ENCODE assay signal across 18 cellular contexts in genomic region chr2:122831644-122832043, GRCh38.
A peak's percentile ranks its signal among the peaks of the same experiment; 100 is the strongest.
DNase-seq lines count a peak whose midpoint lies in the region; ATAC-seq and TF ChIP-seq lines count a peak whose summit lies in the region.
"Had no signal": no experiment of that assay in that cellular context is flagged by ENCODE, and none has a peak within 500 bp of the region (broad histone marks: within the 10 kb centered on the region; RNA-seq: fewer than 3 reads in every experiment).

No MANE protein-coding gene starts in this region.

- peak; percentile 8 to 12 for DNase-seq in NCI-H526 (lab: John Stamatoyannopoulos, UW)
- DNase-seq in NCI-H526 treated with DMSO at 0.1 percent for 48 hours (lab: John Stamatoyannopoulos, UW), result no peak
- peak; percentile 17 for DNase-seq in H4 (ENCODE audit: low spot score)
- DNase-seq in PC-3, result peak; percentile 93
- DNase-seq in mucosa of descending colon, result no peak
- DNase-seq in activated CD4-positive, alpha-beta T cell treated with anti-CD3 and anti-CD28 coated beads for 1 hour, result no peak
- DNase-seq in body of pancreas, result no peak
- no peak for DNase-seq in SIG-M5 (lab: John Stamatoyannopoulos, UW)
- DNase-seq: CD8-positive, alpha-beta T cell; HFFc6; IMR-90; Karpas-422; NCI-H1105; NK-92 treated with Interleukin-12 subunit alpha and Interleukin-12 subunit beta, amount 100 ng/mL, for 24 hours; OCI-M1; SK-N-SH; T-cell had no signal

- H3K27ac ChIP-seq in PC-3 (ENCODE audit: low read length), result peak overlapping the region; percentile 45
- H3K27ac ChIP-seq in body of pancreas, result no peak overlapping the region
- H3K27ac ChIP-seq: BLaER1 had no signal

- no peaks in the 10 kb centered on the region for H4K20me1 ChIP-seq in PC-3 (ENCODE audit: low read length)
- H4K20me1 ChIP-seq: BLaER1 had no signal

- intact Hi-C loops in PC-3 (cut with micrococcal nuclease), result loop anchor here (2.0 to 5.0 kb wide), 2 partner anchors 21 to 189 kb away; no protein-coding TSS in a partner anchor
- intact Hi-C loops in mucosa of descending colon (cut with DNase I, micrococcal nuclease), result no loop called here
- intact Hi-C loops in body of pancreas (cut with DNase I), result no loop called here

- WGBS in body of pancreas, 2 donors, result 43 to 49% methylated on average over 2 of the region's 2 CpGs

- peak overlapping the region; percentile 64 for H3K4me2 ChIP-seq in PC-3 (ENCODE audit: low read length)
- H3K4me2 ChIP-seq: BLaER1, SK-N-SH had no signal

- no peak overlapping the region for H3K9ac ChIP-seq in PC-3 (ENCODE audit: low read length)
- H3K9ac ChIP-seq: BLaER1, SK-N-SH had no signal

- no peak overlapping the region for H3K4me3 ChIP-seq in PC-3 (ENCODE audit: low read length)
- H3K4me3 ChIP-seq in mucosa of descending colon, result no peak overlapping the region
- no peak overlapping the region for H3K4me3 ChIP-seq in body of pancreas
- H3K4me3 ChIP-seq: BLaER1 had no signal

- BruUV-seq in PC-3 (replicated peaks; lab: Mats Ljungman, UMichigan), result no TSS peak

- ATAC-seq in PC-3 (peak; percentile 90), mucosa of descending colon (peak; percentile 19), body of pancreas (no peak)
- ATAC-seq: CD8-positive, alpha-beta T cell; T-cell had no signal

- H3K27me3 ChIP-seq in PC-3 (ENCODE audit: low read length), result no peaks in the 10 kb centered on the region
- no peaks in the 10 kb centered on the region for H3K27me3 ChIP-seq in body of pancreas
- H3K27me3 ChIP-seq: BLaER1 had no signal

- H2AFZ ChIP-seq in PC-3 (ENCODE audit: low read length), result no peak overlapping the region

- H3K79me2 ChIP-seq in PC-3 (ENCODE audit: low read length), result no peaks in the 10 kb centered on the region

- no peaks in the 10 kb centered on the region for H3K9me2 ChIP-seq in PC-3 (replicated peaks; ENCODE audit: low read length)
- H3K9me2 ChIP-seq: SK-N-SH had no signal

- H3K9me3 ChIP-seq in PC-3 (ENCODE audit: low read length) (no peaks in the 10 kb centered on the region), mucosa of descending colon (no peaks in the 10 kb centered on the region), body of pancreas (no peaks in the 10 kb centered on the region)
- H3K9me3 ChIP-seq: BLaER1 had no signal

- TF ChIP-seq CTCF in PC-3 (conservative IDR thresholded peaks at IDR 0.05; ENCODE audit: low read depth, low read length) (no peak), mucosa of descending colon (IDR thresholded peaks at IDR 0.05) (no peak), body of pancreas (IDR thresholded peaks at IDR 0.05) (no peak)

- no peak for TF ChIP-seq POLR2A in body of pancreas (IDR thresholded peaks at IDR 0.05)

- H3K36me3 ChIP-seq in PC-3 (ENCODE audit: low read depth, low read length) (no peaks in the 10 kb centered on the region), mucosa of descending colon (ENCODE audit: low read depth) (no peaks in the 10 kb centered on the region), body of pancreas (replicated peaks in 1 of 2; ENCODE audit: insufficient read depth in 1 of 2, low read depth in 2 of 2) (no peaks in the 10 kb centered on the region)
- H3K36me3 ChIP-seq: BLaER1 had no signal

- H3F3A ChIP-seq in PC-3 (ENCODE audit: low read length, unreplicated experiment), result no peaks in the 10 kb centered on the region

- CTCF ChIA-PET in PC-3 (lab: Charles Lee), result no interaction called here

- POLR2A ChIA-PET in PC-3 (lab: Charles Lee; ENCODE audit: unreplicated experiment), result no interaction called here

- H3K4me1 ChIP-seq in PC-3 (ENCODE audit: insufficient read depth, low read length), result peaks cover 28% of the 10 kb centered on the region
- H3K4me1 ChIP-seq in mucosa of descending colon (ENCODE audit: low read depth), result no peaks in the 10 kb centered on the region
- H3K4me1 ChIP-seq in body of pancreas, result no peaks in the 10 kb centered on the region
- H3K4me1 ChIP-seq: BLaER1 had no signal

Comparison
In these comparisons a context has a peak if more than half of its experiments do, and no peak if none do; other contexts are left out.
1. DNase-seq: peak in NCI-H526 (2 of 2), H4 (single experiment) and PC-3 (single experiment); none in NCI-H526 treated with DMSO at 0.1 percent for 48 hours (single experiment), mucosa of descending colon (0 of 3), activated CD4-positive, alpha-beta T cell treated with anti-CD3 and anti-CD28 coated beads for 1 hour (single experiment), body of pancreas (0 of 4) and SIG-M5 (single experiment).